ENCODE assay signal across 8 cellular contexts in genomic region chr1:28368608-28369007, GRCh38. TPM values are rescaled to one million over a fixed set of nuclear protein-coding genes. Genes with fewer than 3 reads are reported as not detected.
A peak's percentile ranks its signal among the peaks of the same experiment; 100 is the strongest.
DNase-seq lines count a peak whose midpoint lies in the region; ATAC-seq and TF ChIP-seq lines count a peak whose summit lies in the region.
"Not testable (repeated sequence)": the region's sequence is repeated elsewhere in the genome, so short reads cannot be mapped to it uniquely, and the experiment has no call there.

No MANE protein-coding gene starts in this region.

- not testable (repeated sequence) for DNase-seq in SK-N-SH; activated CD8-positive, alpha-beta memory T cell treated with anti-CD3 and anti-CD28 coated beads, Interleukin-2, amount 10 ng/mL, durations not matched to agents 7 days and 5 days; left ventricle myocardium inferior; nephron progenitor cell

- POLR2A ChIA-PET in HEK293 (lab: Yijun Ruan, JAX) = interaction anchor here (1.2 to 1.6 kb wide), 4 partner anchors 15 to 213 kb away, joined by 3 to 5 read pairs (median 4); partner anchors contain the start of genes ATP5IF1 and MED18
- POLR2A ChIA-PET in SK-N-SH (lab: Yijun Ruan, JAX) = interaction anchor here (1.1 to 1.5 kb wide), 2 partner anchors 137 to 213 kb away, joined by 3 to 8 read pairs; partner anchors contain the start of gene RCC1

- H3K9me3 Mint-ChIP-seq in activated CD8-positive, alpha-beta memory T cell treated with anti-CD3 and anti-CD28 coated beads, Interleukin-2, amount 10 ng/mL, durations not matched to agents 7 days and 5 days (ENCODE audit: low read depth); nephron progenitor cell; stimulated activated memory B cell treated with anti-CD40 and anti-IgM and Interleukin-4, amounts not matched to agents 10 μg/mL and 1 μg/mL and 100 μg/mL, for 72 hours: not testable (repeated sequence)

- not testable (repeated sequence) for TF ChIP-seq CTCF in HEK293 (tag by site-specific recombination; IDR thresholded peaks at IDR 0.05); SK-N-SH (IDR thresholded peaks at IDR 0.05); left ventricle myocardium inferior (IDR thresholded peaks at IDR 0.05; ENCODE audit: borderline replicate concordance); nephron progenitor cell (IDR thresholded peaks at IDR 0.05)

- peak overlapping the region in 9 of 11 experiments; percentile 94 to 99 (median 96); a peak in 14 of 22 replicates for H3K27ac ChIP-seq in BLaER1 treated with 17β-estradiol and CSF1 and Interleukin-3, amounts not matched to agents 10 nM and 100 nM
- H3K27ac ChIP-seq in HEK293 (ENCODE audit: extremely low read depth, low read depth, low read length); SK-N-SH (ENCODE audit: low read depth in 2 of 2, low read length in 1 of 2); left ventricle myocardium inferior (replicated peaks): not testable (repeated sequence)
- peak overlapping the region; percentile 86 for H3K27ac ChIP-seq in angular gyrus (ENCODE audit: low read depth, low read length)

- peaks cover 0 to 24% (median 8%) of the 10 kb centered on the region in 11 experiments; a peak in 11 of 22 replicates for H3K36me3 ChIP-seq in BLaER1 treated with 17β-estradiol and CSF1 and Interleukin-3, amounts not matched to agents 10 nM and 100 nM
- not testable (repeated sequence) for H3K36me3 ChIP-seq in HEK293 (ENCODE audit: control insufficient read depth in 2 of 2, insufficient read depth in 1 of 2, low read length in 2 of 2); SK-N-SH (replicated peaks in 1 of 2; ENCODE audit: control insufficient read depth in 1 of 2, insufficient read depth in 2 of 2, low read length in 1 of 2); left ventricle myocardium inferior

- not testable (repeated sequence) for H3K9me3 ChIP-seq in BLaER1 treated with 17β-estradiol and CSF1 and Interleukin-3, amounts not matched to agents 10 nM and 100 nM (replicated peaks in 1 of 11); HEK293 (ENCODE audit: control insufficient read depth, insufficient read depth, low read depth, low read length); SK-N-SH; left ventricle myocardium inferior (replicated peaks)

- H3K4me2 ChIP-seq in BLaER1 treated with 17β-estradiol and CSF1 and Interleukin-3, amounts not matched to agents 10 nM and 100 nM = peak overlapping the region in 10 of 11 experiments; percentile 62 to 93 (median 84); a peak in 18 of 22 replicates
- not testable (repeated sequence) for H3K4me2 ChIP-seq in SK-N-SH

- peaks cover 18% of the 10 kb centered on the region for H3F3A ChIP-seq in SK-N-SH (replicated peaks; ENCODE audit: insufficient read depth)

- TF ChIP-seq RAD21 in SK-N-SH (IDR thresholded peaks at IDR 0.05; ENCODE audit: low read length) = not testable (repeated sequence)

- ATAC-seq in activated CD8-positive, alpha-beta memory T cell treated with anti-CD3 and anti-CD28 coated beads, Interleukin-2, amount 10 ng/mL, durations not matched to agents 7 days and 5 days; stimulated activated memory B cell treated with anti-CD40 and anti-IgM and Interleukin-4, amounts not matched to agents 10 μg/mL and 1 μg/mL and 100 μg/mL, for 72 hours: not testable (repeated sequence)

- peak overlapping the region; percentile 91 for H3K27ac Mint-ChIP-seq in activated CD8-positive, alpha-beta memory T cell treated with anti-CD3 and anti-CD28 coated beads, Interleukin-2, amount 10 ng/mL, durations not matched to agents 7 days and 5 days
- H3K27ac Mint-ChIP-seq in nephron progenitor cell = not testable (repeated sequence)
- H3K27ac Mint-ChIP-seq in stimulated activated memory B cell treated with anti-CD40 and anti-IgM and Interleukin-4, amounts not matched to agents 10 μg/mL and 1 μg/mL and 100 μg/mL, for 72 hours = peak overlapping the region; percentile 93

- peaks cover 0 to 16% (median 0%) of the 10 kb centered on the region in 11 experiments; a peak in 4 of 22 replicates for H4K20me1 ChIP-seq in BLaER1 treated with 17β-estradiol and CSF1 and Interleukin-3, amounts not matched to agents 10 nM and 100 nM
- H4K20me1 ChIP-seq in SK-N-SH (ENCODE audit: insufficient read depth) = not testable (repeated sequence)

- H3K9me2 ChIP-seq in SK-N-SH = not testable (repeated sequence)

- peaks cover 37% of the 10 kb centered on the region for H3K79me2 ChIP-seq in SK-N-SH (ENCODE audit: insufficient read depth)

- intact Hi-C loops in left ventricle myocardium inferior (cut with micrococcal nuclease) = not testable (repeated sequence)

- H3K4me1 Mint-ChIP-seq in activated CD8-positive, alpha-beta memory T cell treated with anti-CD3 and anti-CD28 coated beads, Interleukin-2, amount 10 ng/mL, durations not matched to agents 7 days and 5 days = peaks cover 28% of the 10 kb centered on the region
- peaks cover 22% of the 10 kb centered on the region for H3K4me1 Mint-ChIP-seq in nephron progenitor cell
- H3K4me1 Mint-ChIP-seq in stimulated activated memory B cell treated with anti-CD40 and anti-IgM and Interleukin-4, amounts not matched to agents 10 μg/mL and 1 μg/mL and 100 μg/mL, for 72 hours = peaks cover 22% of the 10 kb centered on the region

- CTCF ChIA-PET in HEK293 (lab: Yijun Ruan, JAX) = interaction anchor here (0.7 to 2.7 kb wide), 5 partner anchors 9 to 234 kb away, joined by 3 to 31 read pairs (median 6); no protein-coding TSS in a partner anchor
- CTCF ChIA-PET in SK-N-SH (lab: Yijun Ruan, JAX) = interaction anchor here (0.8 to 2.6 kb wide), 3 partner anchors 9 to 120 kb away, joined by 4 to 18 read pairs (median 6); no protein-coding TSS in a partner anchor
- CTCF ChIA-PET in activated CD8-positive, alpha-beta memory T cell treated with anti-CD3 and anti-CD28 coated beads, Interleukin-2, amount 10 ng/mL, durations not matched to agents 7 days and 5 days (lab: Charles Lee) = interaction anchor here (1.1 to 4.1 kb wide), 7 partner anchors 9 to 160 kb away, joined by 3 to 39 read pairs (median 5); partner anchors contain the start of gene ATP5IF1

- WGBS in SK-N-SH (ENCODE audit: low lambda C conversion rate) = 99% methylated on average over 15 of the region's 15 CpGs

- H3K27me3 Mint-ChIP-seq in activated CD8-positive, alpha-beta memory T cell treated with anti-CD3 and anti-CD28 coated beads, Interleukin-2, amount 10 ng/mL, durations not matched to agents 7 days and 5 days; nephron progenitor cell (ENCODE audit: low read depth, poor library complexity); stimulated activated memory B cell treated with anti-CD40 and anti-IgM and Interleukin-4, amounts not matched to agents 10 μg/mL and 1 μg/mL and 100 μg/mL, for 72 hours: not testable (repeated sequence)

- not testable (repeated sequence) for H3K27me3 ChIP-seq in BLaER1 treated with 17β-estradiol and CSF1 and Interleukin-3, amounts not matched to agents 10 nM and 100 nM; SK-N-SH (ENCODE audit: insufficient read depth); left ventricle myocardium inferior (ENCODE audit: low read depth)

- peaks cover 34 to 51% (median 45%) of the 10 kb centered on the region in 10 experiments for H3K4me1 ChIP-seq in BLaER1 treated with 17β-estradiol and CSF1 and Interleukin-3, amounts not matched to agents 10 nM and 100 nM
- not testable (repeated sequence) for H3K4me1 ChIP-seq in HEK293 (ENCODE audit: control insufficient read depth, insufficient read depth, low read length)
- H3K4me1 ChIP-seq in SK-N-SH (ENCODE audit: control insufficient read depth in 1 of 2, insufficient read depth in 2 of 2, low read depth in 1 of 2, low read length in 1 of 2) = peaks cover 6 to 12% of the 10 kb centered on the region in 2 experiments; a peak in 2 of 4 replicates
- H3K4me1 ChIP-seq in left ventricle myocardium inferior = peaks cover 26% of the 10 kb centered on the region

- H3K9ac ChIP-seq in BLaER1 treated with 17β-estradiol and CSF1 and Interleukin-3, amounts not matched to agents 10 nM and 100 nM = peak overlapping the region in 3 of 11 experiments; percentile 94 to 98 (median 96); a peak in 4 of 22 replicates
- H3K9ac ChIP-seq in SK-N-SH = not testable (repeated sequence)

- H3K36me3 Mint-ChIP-seq in activated CD8-positive, alpha-beta memory T cell treated with anti-CD3 and anti-CD28 coated beads, Interleukin-2, amount 10 ng/mL, durations not matched to agents 7 days and 5 days; nephron progenitor cell (ENCODE audit: low read depth); stimulated activated memory B cell treated with anti-CD40 and anti-IgM and Interleukin-4, amounts not matched to agents 10 μg/mL and 1 μg/mL and 100 μg/mL, for 72 hours: not testable (repeated sequence)

- H3K4me3 ChIP-seq in BLaER1 treated with 17β-estradiol and CSF1 and Interleukin-3, amounts not matched to agents 10 nM and 100 nM; HEK293 (ENCODE audit: low read depth, low read length); SK-N-SH (ENCODE audit: low read depth in 2 of 2, low read length in 1 of 2): not testable (repeated sequence)
- H3K4me3 ChIP-seq in left ventricle myocardium inferior = peak overlapping the region; percentile 89

- peak overlapping the region; percentile 98 for H2AFZ ChIP-seq in SK-N-SH (ENCODE audit: low read depth)

- peak overlapping the region; percentile 96 for H3K4me3 Mint-ChIP-seq in activated CD8-positive, alpha-beta memory T cell treated with anti-CD3 and anti-CD28 coated beads, Interleukin-2, amount 10 ng/mL, durations not matched to agents 7 days and 5 days
- H3K4me3 Mint-ChIP-seq in nephron progenitor cell = peak overlapping the region; percentile 96
- H3K4me3 Mint-ChIP-seq in stimulated activated memory B cell treated with anti-CD40 and anti-IgM and Interleukin-4, amounts not matched to agents 10 μg/mL and 1 μg/mL and 100 μg/mL, for 72 hours = peak overlapping the region; percentile 96

- not testable (repeated sequence) for TF ChIP-seq EP300 in SK-N-SH (IDR thresholded peaks at IDR 0.05; ENCODE audit: borderline replicate concordance in 1 of 2, low read depth in 1 of 2, low read length in 1 of 2)

RNA-seq across cellular contexts. Expression of gene PHACTR4, which starts 0.9 kb away (rescaled TPM):
- polyA plus RNA-seq in SK-N-SH (2012; rRNA removed) = 9.8 and 10.5 TPM in 2 replicates
- polyA plus RNA-seq in SK-N-SH (2012; cell fraction: cytosol; rRNA removed) = 11.8 and 14.9 TPM in 2 replicates
- polyA plus RNA-seq in SK-N-SH (2012; cell fraction: nucleus; rRNA removed) = 13.9 and 20.9 TPM in 2 replicates
- 10 to 100 TPM; 26.8 to 27.8 TPM for total RNA-seq in activated CD8-positive, alpha-beta memory T cell treated with anti-CD3 and anti-CD28 coated beads, Interleukin-2, amount 10 ng/mL, durations not matched to agents 7 days and 5 days
- total RNA-seq in left ventricle myocardium inferior = 13.6 TPM

RNA-seq across cellular contexts. Expression of gene MED18, which starts 39.8 kb away (rescaled TPM):
- 12.6 and 13.7 TPM in 2 replicates for polyA plus RNA-seq in SK-N-SH (2012; rRNA removed)
- polyA plus RNA-seq in SK-N-SH (2012; cell fraction: cytosol; rRNA removed) = 11.1 and 13.6 TPM in 2 replicates
- polyA plus RNA-seq in SK-N-SH (2012; cell fraction: nucleus; rRNA removed) = 9.7 and 11.9 TPM in 2 replicates
- 10 to 100 TPM; 19.5 to 20.8 TPM for total RNA-seq in activated CD8-positive, alpha-beta memory T cell treated with anti-CD3 and anti-CD28 coated beads, Interleukin-2, amount 10 ng/mL, durations not matched to agents 7 days and 5 days
- 10.8 TPM for total RNA-seq in left ventricle myocardium inferior
